In genomic region chr10:4249841-4250496, GRCh38 we compare ENCODE assay signal across 19 cellular contexts.
DNase-seq lines count a peak whose midpoint lies in the region; ATAC-seq, FAIRE-seq and TF ChIP-seq lines count a peak whose summit lies in the region.
"Had no signal": no experiment of that assay in that cellular context is flagged by ENCODE, and none has a peak within 500 bp of the region (broad histone marks: within the 10 kb centered on the region; RNA-seq: fewer than 3 reads in every experiment).

No MANE protein-coding gene starts in this region.

- peak; percentile 86 for FAIRE-seq in bronchial epithelial cell (lab: Jason Lieb, UNC)
- FAIRE-seq: endometrium, GM12878, H54 had no signal

- H2AFZ ChIP-seq in neural progenitor cell (replicated peaks), result no peak overlapping the region

- peaks cover 3% of the 10 kb centered on the region for H3K27me3 Mint-ChIP-seq in neural progenitor cell (ENCODE audit: insufficient read depth, low read depth)
- H3K27me3 Mint-ChIP-seq: CD4-positive, alpha-beta T cell had no signal

- H3K79me2 ChIP-seq in neural progenitor cell (ENCODE audit: low read depth), result no peaks in the 10 kb centered on the region

- no peaks in the 10 kb centered on the region for H4K20me1 ChIP-seq in neural progenitor cell (ENCODE audit: low read depth)

- WGBS in lower leg skin, 2 donors, result 59 to 69% methylated on average over 4 of the region's 4 CpGs

- ATAC-seq in GM19452 (IDR thresholded peaks at IDR 0.05; ENCODE audit: unreplicated experiment), result peak; percentile 12
- ATAC-seq in lower lobe of right lung, result no peak
- ATAC-seq in upper lobe of right lung, result no peak
- ATAC-seq: GM12878, left colon had no signal

- peak overlapping the region; percentile 25 for H3K27ac Mint-ChIP-seq in neural progenitor cell
- H3K27ac Mint-ChIP-seq: CD4-positive, alpha-beta T cell had no signal

- no peak overlapping the region for H3K4me2 ChIP-seq in neural progenitor cell

- H3K9ac ChIP-seq in neural progenitor cell, result no peak overlapping the region

- TF ChIP-seq CTCF in bronchial epithelial cell (IDR thresholded peaks at IDR 0.05; ENCODE audit: insufficient read depth, low read length, severe bottlenecking) (no peak), neural progenitor cell (IDR thresholded peaks at IDR 0.05) (no peak), lower lobe of right lung (IDR thresholded peaks at IDR 0.05) (no peak), upper lobe of right lung (IDR thresholded peaks at IDR 0.05) (no peak), lower leg skin (IDR thresholded peaks at IDR 0.05) (no peak)

- H3K4me1 ChIP-seq in neural progenitor cell (no peaks in the 10 kb centered on the region), lower lobe of right lung (no peaks in the 10 kb centered on the region), upper lobe of right lung (no peaks in the 10 kb centered on the region)

- H3K36me3 ChIP-seq in MG63, result no peaks in the 10 kb centered on the region
- H3K36me3 ChIP-seq in bronchial epithelial cell (ENCODE audit: control insufficient read depth, insufficient read depth, low read length), result no peaks in the 10 kb centered on the region
- no peaks in the 10 kb centered on the region for H3K36me3 ChIP-seq in neural progenitor cell
- H3K36me3 ChIP-seq in lower lobe of right lung, result no peaks in the 10 kb centered on the region
- no peaks in the 10 kb centered on the region for H3K36me3 ChIP-seq in upper lobe of right lung
- H3K36me3 ChIP-seq: neutrophil had no signal

- H3K9me3 ChIP-seq in MG63 (no peaks in the 10 kb centered on the region; the same call in 1 of the 2 replicates), neural progenitor cell (ENCODE audit: low read depth) (no peaks in the 10 kb centered on the region), lower lobe of right lung (no peaks in the 10 kb centered on the region), upper lobe of right lung (no peaks in the 10 kb centered on the region)
- H3K9me3 ChIP-seq: neutrophil had no signal

- H3F3A ChIP-seq in neural progenitor cell (ENCODE audit: low read depth), result no peaks in the 10 kb centered on the region

- no peaks in the 10 kb centered on the region for H3K36me3 Mint-ChIP-seq in neural progenitor cell

- DNase-seq in MG63 (peak; percentile 47), bronchial epithelial cell (ENCODE audit: low read depth) (peak; percentile 99), neural progenitor cell (ENCODE audit: low spot score) (no peak), lower lobe of right lung (no peak), upper lobe of right lung (no peak), lower leg skin (ENCODE audit: low spot score in 2 of 2) (no peak)
- DNase-seq: activated CD4-positive, alpha-beta T cell treated with anti-CD3 and anti-CD28 coated beads, Interleukin-2, amount 50 U/mL, for 1 hour; activated naive CD4-positive, alpha-beta T cell; anterior cingulate cortex; CD4-positive, alpha-beta T cell; left colon; midbrain; NCI-H2029; NK-92 treated with Interleukin-12 subunit alpha and Interleukin-12 subunit beta, amount 100 ng/mL, for 24 hours had no signal

- peaks cover 2% of the 10 kb centered on the region for H3K4me1 Mint-ChIP-seq in neural progenitor cell

- H3K27ac ChIP-seq in neural progenitor cell (no peak overlapping the region), lower lobe of right lung (no peak overlapping the region), upper lobe of right lung (no peak overlapping the region)
- H3K27ac ChIP-seq: neutrophil had no signal

- H3K9me3 Mint-ChIP-seq in neural progenitor cell, result peaks cover 20% of the 10 kb centered on the region
- H3K9me3 Mint-ChIP-seq: CD4-positive, alpha-beta T cell had no signal

- intact Hi-C loops in lower lobe of right lung (cut with DNase I), result no loop called here
- intact Hi-C loops in upper lobe of right lung (cut with DNase I), result no loop called here
- intact Hi-C loops in lower leg skin (cut with DNase I; ENCODE audit: low total_unique reads), result no loop called here

- H3K4me3 ChIP-seq in MG63 (no peak overlapping the region), bronchial epithelial cell (ENCODE audit: low read depth, low read length) (no peak overlapping the region), neural progenitor cell (no peak overlapping the region), lower lobe of right lung (no peak overlapping the region), upper lobe of right lung (no peak overlapping the region), lower leg skin (ENCODE audit: low read depth, poor library complexity, severe bottlenecking) (no peak overlapping the region)
- H3K4me3 ChIP-seq: GM12878 had no signal

- H3K4me3 Mint-ChIP-seq in neural progenitor cell, result no peak overlapping the region
- H3K4me3 Mint-ChIP-seq: CD4-positive, alpha-beta T cell had no signal

- H3K27me3 ChIP-seq in MG63, result no peaks in the 10 kb centered on the region
- no peaks in the 10 kb centered on the region for H3K27me3 ChIP-seq in bronchial epithelial cell (ENCODE audit: control insufficient read depth, insufficient read depth, low read length)
- no peaks in the 10 kb centered on the region for H3K27me3 ChIP-seq in neural progenitor cell
- H3K27me3 ChIP-seq in lower lobe of right lung (ENCODE audit: low read depth), result no peaks in the 10 kb centered on the region
- H3K27me3 ChIP-seq in upper lobe of right lung, result no peaks in the 10 kb centered on the region
- H3K27me3 ChIP-seq: neutrophil had no signal

- TF ChIP-seq POLR2A in lower leg skin (IDR thresholded peaks at IDR 0.05), result no peak

Comparison
In these comparisons a context has a peak if more than half of its experiments do, and no peak if none do; other contexts are left out.
1. DNase-seq: peak in MG63 (single experiment) and bronchial epithelial cell (single experiment); none in neural progenitor cell (single experiment), lower lobe of right lung (single experiment), upper lobe of right lung (single experiment) and lower leg skin (0 of 2).